ENCODE assay signal across 8 cellular contexts in the genomic region with DNA sequence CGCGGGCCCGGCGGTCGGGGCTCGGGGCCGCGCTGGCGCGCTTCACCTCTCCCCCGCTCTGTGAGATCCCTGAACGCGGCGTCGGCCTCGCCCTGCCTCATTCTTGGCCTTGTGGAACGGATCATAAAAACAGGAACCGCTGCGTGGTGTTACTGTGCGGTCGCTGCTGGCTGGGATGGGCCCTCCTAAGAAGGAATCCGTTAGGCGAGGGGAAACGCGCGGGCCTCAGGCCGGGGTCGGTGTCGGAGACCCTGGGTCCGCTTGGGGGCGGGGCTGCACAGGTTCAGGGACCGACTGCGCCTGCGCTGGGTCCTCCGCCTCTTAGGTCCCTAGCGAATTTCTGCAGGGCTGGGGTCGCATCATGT. TPM values are rescaled to one million over a fixed set of nuclear protein-coding genes. Genes with fewer than 3 reads are reported as not detected.
A peak's percentile ranks its signal among the peaks of the same experiment; 100 is the strongest.
DNase-seq lines count a peak whose midpoint lies in the region; ATAC-seq and TF ChIP-seq lines count a peak whose summit lies in the region.

No MANE protein-coding gene starts in this region.

- ATAC-seq in GM21423 (IDR thresholded peaks at IDR 0.05; ENCODE audit: unreplicated experiment) = peak; percentile 26

- H3K27ac Mint-ChIP-seq in nephron progenitor cell = peak overlapping the region; percentile 92
- H3K27ac Mint-ChIP-seq in stimulated activated naive CD8-positive, alpha-beta T cell treated with anti-CD3 and anti-CD28 coated beads, Interleukin-15, Interleukin-2, amounts not matched to agents 100 ng/mL and 50 ng/mL, for 24 hours = peak overlapping the region; percentile 96

- peak overlapping the region; percentile 88 for H3K4me3 Mint-ChIP-seq in nephron progenitor cell
- H3K4me3 Mint-ChIP-seq in stimulated activated naive CD8-positive, alpha-beta T cell treated with anti-CD3 and anti-CD28 coated beads, Interleukin-15, Interleukin-2, amounts not matched to agents 100 ng/mL and 50 ng/mL, for 24 hours = peak overlapping the region; percentile 87

- no peaks in the 10 kb centered on the region for H3K9me3 Mint-ChIP-seq in nephron progenitor cell
- no peaks in the 10 kb centered on the region for H3K9me3 Mint-ChIP-seq in stimulated activated naive CD8-positive, alpha-beta T cell treated with anti-CD3 and anti-CD28 coated beads, Interleukin-15, Interleukin-2, amounts not matched to agents 100 ng/mL and 50 ng/mL, for 24 hours

- peaks cover 59% of the 10 kb centered on the region for H3K4me1 Mint-ChIP-seq in nephron progenitor cell
- peaks cover 45% of the 10 kb centered on the region for H3K4me1 Mint-ChIP-seq in stimulated activated naive CD8-positive, alpha-beta T cell treated with anti-CD3 and anti-CD28 coated beads, Interleukin-15, Interleukin-2, amounts not matched to agents 100 ng/mL and 50 ng/mL, for 24 hours (ENCODE audit: low read depth)

- H3K4me3 ChIP-seq in fibroblast of pulmonary artery (replicated peaks; ENCODE audit: low read depth, low read length) = peak overlapping the region; percentile 94

- H3K27me3 Mint-ChIP-seq in nephron progenitor cell (ENCODE audit: low read depth, poor library complexity) = peaks cover 8% of the 10 kb centered on the region
- no peaks in the 10 kb centered on the region for H3K27me3 Mint-ChIP-seq in stimulated activated naive CD8-positive, alpha-beta T cell treated with anti-CD3 and anti-CD28 coated beads, Interleukin-15, Interleukin-2, amounts not matched to agents 100 ng/mL and 50 ng/mL, for 24 hours

- TF ChIP-seq CTCF in fibroblast of pulmonary artery (IDR thresholded peaks at IDR 0.05; ENCODE audit: low read length, missing control alignments) (no peak), nephron progenitor cell (IDR thresholded peaks at IDR 0.05) (no peak)

- DNase-seq in COR-L47 (lab: John Stamatoyannopoulos, UW) (peak; percentile 83), HuH-7.5 (ENCODE audit: low spot score) (peak; percentile 63), RPMI7951 (ENCODE audit: low read depth) (peak; percentile 52), fibroblast of pulmonary artery (ENCODE audit: low read depth) (peak; percentile 67), nephron progenitor cell (peak; percentile 95)
- peak; percentile 66 for DNase-seq in activated T-helper 9 cell treated with anti-CD3 and anti-CD28 coated beads, Interleukin-2, amount 50 U/mL, for 16 hours (ENCODE audit: low read depth)

- peaks cover 44% of the 10 kb centered on the region for H3K36me3 Mint-ChIP-seq in nephron progenitor cell (ENCODE audit: low read depth)
- H3K36me3 Mint-ChIP-seq in stimulated activated naive CD8-positive, alpha-beta T cell treated with anti-CD3 and anti-CD28 coated beads, Interleukin-15, Interleukin-2, amounts not matched to agents 100 ng/mL and 50 ng/mL, for 24 hours (ENCODE audit: low read depth) = peaks cover 42% of the 10 kb centered on the region

RNA-seq across cellular contexts. Expression of gene CKAP2, which starts 0.4 kb away (rescaled TPM):
- 81.0 and 110 TPM in 2 replicates for total RNA-seq in RPMI7951 (2014; rRNA removed; shearing (Covaris generic))

RNA-seq across cellular contexts. Expression of gene VPS36, which starts 5.2 kb away (rescaled TPM):
- total RNA-seq in RPMI7951 (2014; rRNA removed; shearing (Covaris generic)) = 16.1 and 24.4 TPM in 2 replicates

RNA-seq across cellular contexts. Expression of gene THSD1, which starts 49.7 kb away (rescaled TPM):
- total RNA-seq in RPMI7951 (2014; rRNA removed; shearing (Covaris generic)) = 2.8 and 3.5 TPM in 2 replicates

Comparison
In these comparisons a context has a peak if more than half of its experiments do, and no peak if none do; other contexts are left out.
1. Peak in every context shown above with its lines: DNase-seq, ATAC-seq and H3K4me3 ChIP-seq.